Comparison of ENCODE assay signal across 8 cellular contexts in the genomic region with DNA sequence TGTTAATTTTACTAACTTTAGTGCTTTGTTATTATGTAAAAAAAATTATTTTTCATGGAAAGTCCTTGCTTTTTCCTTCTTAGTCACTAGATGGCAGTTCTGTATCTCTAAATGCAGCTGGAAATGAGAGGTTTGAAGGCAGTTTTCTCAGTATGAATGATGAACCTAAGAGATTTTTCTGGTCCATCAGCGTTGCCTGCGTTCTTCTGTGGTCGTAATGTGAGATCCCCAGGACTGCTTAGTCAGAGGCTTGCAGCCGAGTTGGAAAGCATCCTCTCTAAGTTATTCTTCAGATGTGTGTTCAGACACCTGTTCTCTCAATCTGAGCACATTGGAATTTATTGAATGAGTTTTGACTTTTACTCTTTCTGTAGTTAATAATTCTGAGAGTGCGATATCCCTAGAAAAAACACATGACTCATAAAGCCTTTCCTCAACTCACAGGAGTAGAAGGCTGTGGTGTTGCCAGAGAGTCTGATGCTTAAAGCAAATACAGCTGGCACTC.
DNase-seq lines count a peak whose midpoint lies in the region; ATAC-seq and TF ChIP-seq lines count a peak whose summit lies in the region.

No MANE protein-coding gene starts in this region.

- H2BK5ac ChIP-seq in IMR-90 (ENCODE audit: low read depth, low read length, poor library complexity, severe bottlenecking): peak overlapping the region; percentile 47

- no peak overlapping the region for H3K27ac ChIP-seq in IMR-90 (ENCODE audit: insufficient read depth, low read length)
- H3K27ac ChIP-seq in WERI-Rb-1: no peak overlapping the region

- H3K9ac ChIP-seq in IMR-90 (ENCODE audit: low read depth, low read length): no peak overlapping the region

- ATAC-seq in IMR-90 (ENCODE audit: low read depth) (peak; percentile 85), GM18873 (IDR thresholded peaks at IDR 0.05; ENCODE audit: low FRiP score, unreplicated experiment) (no peak), GM21381 (IDR thresholded peaks at IDR 0.05; ENCODE audit: unreplicated experiment) (no peak)
- peak; percentile 65 for ATAC-seq in stimulated activated effector memory CD8-positive, alpha-beta T cell treated with anti-CD3 and anti-CD28 coated beads, Interleukin-12 subunit alpha, Interleukin-12 subunit beta, amount 100 ng/mL, for 72 hours

- POLR2A ChIA-PET in IMR-90 (lab: Charles Lee; ENCODE audit: unreplicated experiment): no interaction called here

- no peaks in the 10 kb centered on the region for H3K9me1 ChIP-seq in IMR-90 (ENCODE audit: insufficient read depth, low read length)

- no peak overlapping the region for H3K18ac ChIP-seq in IMR-90 (ENCODE audit: low read depth, low read length)

- no peaks in the 10 kb centered on the region for H3K9me3 Mint-ChIP-seq in stimulated activated effector memory CD8-positive, alpha-beta T cell treated with anti-CD3 and anti-CD28 coated beads, Interleukin-12 subunit alpha, Interleukin-12 subunit beta, amount 100 ng/mL, for 72 hours

- H3K23ac ChIP-seq in IMR-90 (ENCODE audit: low read depth, low read length): no peak overlapping the region

- H2BK15ac ChIP-seq in IMR-90 (ENCODE audit: low read depth, low read length): no peak overlapping the region

- no peak overlapping the region for H2AK9ac ChIP-seq in IMR-90 (replicated peaks; ENCODE audit: low read depth, low read length, poor library complexity)

- no peak overlapping the region for H4K8ac ChIP-seq in IMR-90 (ENCODE audit: low read depth in 2 of 2, low read length in 2 of 2)

- H3K4me1 ChIP-seq in IMR-90 (ENCODE audit: control insufficient read depth, insufficient read depth, low read length): no peaks in the 10 kb centered on the region

- H3K36me3 ChIP-seq in IMR-90 (ENCODE audit: control insufficient read depth, insufficient read depth, low read length) (no peaks in the 10 kb centered on the region), WERI-Rb-1 (peaks cover 69% of the 10 kb centered on the region)

- no peaks in the 10 kb centered on the region for H3K27me3 ChIP-seq in IMR-90 (ENCODE audit: control insufficient read depth, insufficient read depth, low read length)
- no peaks in the 10 kb centered on the region for H3K27me3 ChIP-seq in WERI-Rb-1 (ENCODE audit: insufficient read depth, low read depth, severe bottlenecking)

- peaks cover 6% of the 10 kb centered on the region for H3K4me1 Mint-ChIP-seq in stimulated activated effector memory CD8-positive, alpha-beta T cell treated with anti-CD3 and anti-CD28 coated beads, Interleukin-12 subunit alpha, Interleukin-12 subunit beta, amount 100 ng/mL, for 72 hours

- peak; percentile 37; the same call in 1 of the 2 replicates for TF ChIP-seq POLR2A in IMR-90 (IDR thresholded peaks at IDR 0.05; ENCODE audit: low read depth, low read length)

- dilution Hi-C loops in IMR-90 (cut with HindIII; ENCODE audit: low sequenced_read_pairs, unreplicated experiment): loop anchor here (25.0 kb wide), 1 partner anchor 154 kb away; no protein-coding TSS in a partner anchor

- in situ Hi-C loops in IMR-90 (cut with MboI; ENCODE audit: low sequenced_read_pairs): loop anchor here (10.0 to 25.0 kb wide), 2 partner anchors 404 to 1321 kb away; partner anchors contain the start of gene FH

- no TSS peak for BruUV-seq in IMR-90 (replicated peaks; lab: Mats Ljungman, UMichigan)

- DNase-seq in DMS53 treated with DMSO at 0.1 percent for 48 hours (lab: John Stamatoyannopoulos, UW; ENCODE audit: unreplicated experiment) (peak; percentile 91), IMR-90 (peak; percentile 100), RKO (ENCODE audit: low spot score) (peak; percentile 61), fibroblast of the conjunctiva (ENCODE audit: low read depth) (peak; percentile 93), WERI-Rb-1 (no peak)
- no peak for DNase-seq in stimulated activated effector memory CD8-positive, alpha-beta T cell treated with anti-CD3 and anti-CD28 coated beads, Interleukin-12 subunit alpha, Interleukin-12 subunit beta, amount 100 ng/mL, for 72 hours (ENCODE audit: low spot score in 2 of 2)

- no peak overlapping the region for H2AFZ ChIP-seq in IMR-90 (replicated peaks; ENCODE audit: low read length, poor library complexity)

- H2AK5ac ChIP-seq in IMR-90 (ENCODE audit: low read depth, low read length): no peak overlapping the region

- no peak overlapping the region for H3K14ac ChIP-seq in IMR-90 (replicated peaks; ENCODE audit: low read depth, low read length)

- H3K4ac ChIP-seq in IMR-90 (ENCODE audit: low read depth, low read length): no peak overlapping the region

- no peak overlapping the region for H3K4me3 Mint-ChIP-seq in stimulated activated effector memory CD8-positive, alpha-beta T cell treated with anti-CD3 and anti-CD28 coated beads, Interleukin-12 subunit alpha, Interleukin-12 subunit beta, amount 100 ng/mL, for 72 hours

- CTCF ChIA-PET in IMR-90 (lab: Yijun Ruan, JAX): interaction anchor here (1.0 to 1.9 kb wide), 2 partner anchors 164 to 502 kb away, joined by 3 to 6 read pairs; no protein-coding TSS in a partner anchor

- TF ChIP-seq RAD21 in IMR-90 (IDR thresholded peaks at IDR 0.05; ENCODE audit: low read length): peak; percentile 95

- intact Hi-C loops in IMR-90 (cut with micrococcal nuclease): loop anchor here (1.0 to 5.0 kb wide), 7 partner anchors 121 to 756 kb away; partner anchors contain the start of gene GREM2

- no peak overlapping the region for H2BK20ac ChIP-seq in IMR-90 (ENCODE audit: low read depth, low read length)

- no peaks in the 10 kb centered on the region for H3K9me3 ChIP-seq in IMR-90 (ENCODE audit: control insufficient read depth, insufficient read depth, low read length)
- H3K9me3 ChIP-seq in WERI-Rb-1 (ENCODE audit: severe bottlenecking): no peaks in the 10 kb centered on the region

- 0% methylated on average over 1 of the region's 5 CpGs; no CpG with 5 or more reads in 1 of the 2 experiments for WGBS in IMR-90 (ENCODE audit: extremely low coverage in 2 of 2, insufficient read length in 1 of 2), 2 experiments

- TF ChIP-seq CTCF in IMR-90 (conservative IDR thresholded peaks at IDR 0.05; ENCODE audit: low read depth, low read length) (peak; percentile 92), WERI-Rb-1 (IDR thresholded peaks at IDR 0.05; ENCODE audit: low read depth, low read length) (no peak)

- no peak overlapping the region for H3K27ac Mint-ChIP-seq in stimulated activated effector memory CD8-positive, alpha-beta T cell treated with anti-CD3 and anti-CD28 coated beads, Interleukin-12 subunit alpha, Interleukin-12 subunit beta, amount 100 ng/mL, for 72 hours

- peaks cover 17 to 24% of the 10 kb centered on the region in 2 experiments for H3K79me1 ChIP-seq in IMR-90 (ENCODE audit: low read depth in 1 of 2, low read length in 2 of 2)

- H4K5ac ChIP-seq in IMR-90 (ENCODE audit: low read depth, low read length): no peak overlapping the region

- no peaks in the 10 kb centered on the region for H4K20me1 ChIP-seq in IMR-90 (ENCODE audit: insufficient read depth, low read length)

- H3K36me3 Mint-ChIP-seq in stimulated activated effector memory CD8-positive, alpha-beta T cell treated with anti-CD3 and anti-CD28 coated beads, Interleukin-12 subunit alpha, Interleukin-12 subunit beta, amount 100 ng/mL, for 72 hours: no peaks in the 10 kb centered on the region

- H3K4me2 ChIP-seq in IMR-90 (ENCODE audit: low read depth, low read length): peak overlapping the region; percentile 48; the same call in 1 of the 2 replicates

- H4K91ac ChIP-seq in IMR-90 (ENCODE audit: insufficient read depth, low read depth, low read length): no peak overlapping the region

- no peak overlapping the region for H3K4me3 ChIP-seq in IMR-90 (ENCODE audit: insufficient read depth, low read depth, low read length)
- H3K4me3 ChIP-seq in WERI-Rb-1 (ENCODE audit: low read depth, low read length): no peak overlapping the region

- peak overlapping the region; percentile 33 for H2BK120ac ChIP-seq in IMR-90 (ENCODE audit: low read depth, low read length)

- H3K56ac ChIP-seq in IMR-90 (ENCODE audit: extremely low read depth, insufficient read depth, low read length): no peak overlapping the region

TF ChIP-seq in IMR-90, 13 proteins besides CTCF, POLR2A, EP300 and RAD21:
- TF ChIP-seq SMC3 (IDR thresholded peaks at IDR 0.05; ENCODE audit: low read depth, low read length) (peak; percentile 92), BHLHE40 (IDR thresholded peaks at IDR 0.05; ENCODE audit: low read depth, low read length) (peak; percentile 57; the same call in 1 of the 2 replicates), MAFK (IDR thresholded peaks at IDR 0.05; ENCODE audit: low read depth, low read length) (peak; percentile 55; the same call in 1 of the 2 replicates), FOS (IDR thresholded peaks at IDR 0.05; ENCODE audit: low read depth, low read length) (peak; percentile 63), RFX5 (IDR thresholded peaks at IDR 0.05; ENCODE audit: low read depth, low read length) (no peak), NFE2L2 (IDR thresholded peaks at IDR 0.05; ENCODE audit: low read depth, low read length) (peak; percentile 66; the same call in 1 of the 2 replicates), RCOR1 (IDR thresholded peaks at IDR 0.05; ENCODE audit: insufficient replicate concordance, low read length) (peak; percentile 99), MXI1 (IDR thresholded peaks at IDR 0.05; ENCODE audit: borderline replicate concordance, low read depth, low read length) (no peak), MAZ (IDR thresholded peaks at IDR 0.05; ENCODE audit: borderline replicate concordance, low read depth, low read length) (no peak)

Comparison
In these comparisons a context has a peak if more than half of its experiments do, and no peak if none do; other contexts are left out.
1. DNase-seq: peak in DMS53 treated with DMSO at 0.1 percent for 48 hours (single experiment), IMR-90 (single experiment), RKO (single experiment) and fibroblast of the conjunctiva (single experiment); none in stimulated activated effector memory CD8-positive, alpha-beta T cell treated with anti-CD3 and anti-CD28 coated beads, Interleukin-12 subunit alpha, Interleukin-12 subunit beta, amount 100 ng/mL, for 72 hours (0 of 2) and WERI-Rb-1 (single experiment).
2. ATAC-seq: peak in IMR-90 (single experiment) and stimulated activated effector memory CD8-positive, alpha-beta T cell treated with anti-CD3 and anti-CD28 coated beads, Interleukin-12 subunit alpha, Interleukin-12 subunit beta, amount 100 ng/mL, for 72 hours (single experiment); none in GM18873 (single experiment) and GM21381 (single experiment).